In the genomic region with DNA sequence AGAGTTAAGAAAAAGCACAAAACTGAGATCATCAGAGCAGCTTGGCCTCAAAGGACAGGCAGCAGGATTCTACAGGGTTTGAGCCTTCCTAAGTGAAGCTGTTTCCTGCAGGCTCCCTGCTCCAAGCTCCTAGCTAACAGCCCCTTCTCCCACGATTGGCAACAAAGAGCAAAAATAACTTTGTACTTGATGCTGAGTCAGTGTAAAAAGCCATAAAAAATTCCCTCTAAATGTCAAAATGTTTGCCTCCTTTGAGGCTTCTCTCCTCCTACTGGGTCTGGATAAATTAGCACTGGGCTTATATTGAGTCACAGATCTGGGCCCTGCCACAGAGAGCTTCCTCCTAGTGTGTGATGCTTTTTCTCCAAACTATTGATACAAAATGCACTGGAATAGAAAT, we compare ENCODE assay signal across 13 cellular contexts.
DNase-seq lines count a peak whose midpoint lies in the region; ATAC-seq, FAIRE-seq and TF ChIP-seq lines count a peak whose summit lies in the region.
"Had no signal": no experiment of that assay in that cellular context is flagged by ENCODE, and none has a peak within 500 bp of the region (broad histone marks: within the 10 kb centered on the region; RNA-seq: fewer than 3 reads in every experiment).

No MANE protein-coding gene starts in this region.

- no peaks in the 10 kb centered on the region for H3K9me3 Mint-ChIP-seq in nephron
- H3K9me3 Mint-ChIP-seq: dendritic cell treated with granulocyte-macrophage colony-stimulating factor and Interleukin-4, amounts not matched to agents 40 ng/mL and 50 ng/mL, for 4 days had no signal

- no peak for ATAC-seq in lower lobe of right lung
- ATAC-seq: activated CD8-positive, alpha-beta T cell treated with anti-CD3 and anti-CD28 coated beads, Interleukin-2, amount 10 ng/mL, durations not matched to agents 7 days and 5 days had no signal

- H3K27ac ChIP-seq in AG04450 (ENCODE audit: low read depth, low read length) = peak overlapping the region; percentile 71
- no peak overlapping the region for H3K27ac ChIP-seq in lower lobe of right lung

- FAIRE-seq in frontal cortex (lab: Jason Lieb, UNC) = no peak
- FAIRE-seq: G401.6 had no signal

- DNase-seq in AG04450 (ENCODE audit: low read depth, low spot score) = peak; percentile 41
- peak; percentile 84 for DNase-seq in LHCN-M2 (ENCODE audit: low read depth)
- DNase-seq in fibroblast of gingiva (ENCODE audit: low read depth) = peak; percentile 13
- no peak for DNase-seq in COLO668 (lab: John Stamatoyannopoulos, UW; ENCODE audit: unreplicated experiment)
- DNase-seq in lower lobe of right lung = no peak
- no peak for DNase-seq in UCSD-AML1 (lab: John Stamatoyannopoulos, UW; ENCODE audit: unreplicated experiment)
- DNase-seq in frontal cortex (ENCODE audit: low spot score in 2 of 2) = no peak
- DNase-seq: activated CD8-positive, alpha-beta T cell treated with anti-CD3 and anti-CD28 coated beads, Interleukin-2, amount 10 ng/mL, durations not matched to agents 7 days and 5 days; activated naive CD4-positive, alpha-beta T cell treated with Interleukin-2 at 50 U/mL for 16 hours had no signal

- H3K27ac Mint-ChIP-seq in nephron = peak overlapping the region; percentile 72 to 84 (median 76)
- H3K27ac Mint-ChIP-seq: activated CD8-positive, alpha-beta T cell treated with anti-CD3 and anti-CD28 coated beads, Interleukin-2, amount 10 ng/mL, durations not matched to agents 7 days and 5 days; dendritic cell treated with granulocyte-macrophage colony-stimulating factor and Interleukin-4, amounts not matched to agents 40 ng/mL and 50 ng/mL, for 4 days had no signal

- CTCF ChIA-PET in AG04450 (lab: Charles Lee) = interaction anchor here (1.1 kb wide), 1 partner anchor 16 kb away, joined by 3 read pairs; no protein-coding TSS in a partner anchor

- peaks cover 23% of the 10 kb centered on the region for H3K4me1 Mint-ChIP-seq in nephron

- no peak overlapping the region for H3K4me3 ChIP-seq in AG04450 (ENCODE audit: low read depth, low read length)
- H3K4me3 ChIP-seq in lower lobe of right lung = no peak overlapping the region

- intact Hi-C loops in lower lobe of right lung (cut with DNase I) = no loop called here

- TF ChIP-seq CTCF in AG04450 (IDR thresholded peaks at IDR 0.05; ENCODE audit: low read depth, low read length) = no peak
- no peak for TF ChIP-seq CTCF in nephron (IDR thresholded peaks at IDR 0.05; ENCODE audit: unreplicated experiment in 3 of 3)
- no peak for TF ChIP-seq CTCF in lower lobe of right lung (IDR thresholded peaks at IDR 0.05)

- POLR2A ChIA-PET in AG04450 (lab: Yijun Ruan, JAX) = interaction anchor here (0.9 kb wide), 1 partner anchor 33 kb away, joined by 3 read pairs; no protein-coding TSS in a partner anchor

- no peaks in the 10 kb centered on the region for H3K27me3 ChIP-seq in AG04450 (ENCODE audit: control insufficient read depth, insufficient read depth, low read length)
- H3K27me3 ChIP-seq in lower lobe of right lung (ENCODE audit: low read depth) = no peaks in the 10 kb centered on the region
- H3K27me3 ChIP-seq: BE2C had no signal

- H3K36me3 ChIP-seq in lower lobe of right lung = no peaks in the 10 kb centered on the region
- H3K36me3 ChIP-seq: BE2C had no signal

- H3K4me1 ChIP-seq in lower lobe of right lung = no peaks in the 10 kb centered on the region

- H3K36me3 Mint-ChIP-seq in nephron (ENCODE audit: low read depth) = no peaks in the 10 kb centered on the region

- no peak overlapping the region for H3K4me3 Mint-ChIP-seq in nephron
- H3K4me3 Mint-ChIP-seq: activated CD8-positive, alpha-beta T cell treated with anti-CD3 and anti-CD28 coated beads, Interleukin-2, amount 10 ng/mL, durations not matched to agents 7 days and 5 days; dendritic cell treated with granulocyte-macrophage colony-stimulating factor and Interleukin-4, amounts not matched to agents 40 ng/mL and 50 ng/mL, for 4 days had no signal

- H3K27me3 Mint-ChIP-seq in nephron (ENCODE audit: low read depth) = no peaks in the 10 kb centered on the region
- H3K27me3 Mint-ChIP-seq: dendritic cell treated with granulocyte-macrophage colony-stimulating factor and Interleukin-4, amounts not matched to agents 40 ng/mL and 50 ng/mL, for 4 days had no signal

- H3K9me3 ChIP-seq in AG04450 (ENCODE audit: control insufficient read depth, insufficient read depth, low read length) (no peaks in the 10 kb centered on the region), lower lobe of right lung (no peaks in the 10 kb centered on the region)
- H3K9me3 ChIP-seq: BE2C had no signal

Comparison
In these comparisons a context has a peak if more than half of its experiments do, and no peak if none do; other contexts are left out.
1. DNase-seq: peak in AG04450 (single experiment), LHCN-M2 (single experiment) and fibroblast of gingiva (single experiment); none in COLO668 (single experiment), lower lobe of right lung (single experiment), UCSD-AML1 (single experiment) and frontal cortex (0 of 2).